In the genomic region with DNA sequence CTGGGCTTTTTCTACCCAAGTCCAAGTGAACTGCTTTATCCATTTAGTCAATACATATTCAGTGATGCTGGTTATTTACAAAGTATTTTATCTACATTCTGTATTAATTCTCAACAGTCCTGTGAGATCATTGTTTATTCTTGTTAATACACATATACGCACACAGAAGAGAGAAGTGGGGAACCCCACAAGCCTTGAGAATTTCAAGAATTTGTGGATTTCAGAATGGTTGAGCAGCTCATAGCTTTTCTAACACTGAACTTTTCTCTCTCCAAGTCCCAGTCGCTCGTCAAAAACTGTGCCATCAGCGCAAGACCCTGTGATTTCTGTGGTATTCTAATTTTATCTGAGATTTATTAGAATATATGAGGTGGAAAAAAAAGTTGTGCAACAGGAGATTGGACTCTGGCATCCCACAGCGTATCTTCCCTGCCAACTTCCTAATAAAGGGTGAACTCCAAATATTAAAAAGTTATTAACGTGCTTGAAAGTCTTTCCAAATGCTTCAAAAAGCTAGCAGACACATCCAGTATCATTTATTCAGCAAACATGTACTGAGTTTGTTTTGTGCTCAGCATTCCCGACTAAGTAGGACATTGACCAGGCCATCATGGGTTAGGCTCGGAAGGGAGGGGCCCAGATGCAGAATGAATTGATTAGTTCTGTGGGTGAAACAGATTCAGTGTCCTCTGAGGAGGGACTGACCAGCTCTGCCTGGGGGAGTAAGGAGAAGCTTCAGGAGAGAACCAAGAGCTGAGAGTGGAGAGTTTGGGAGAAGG, we compare ENCODE assay signal across 1 cellular context.
TF ChIP-seq lines count a peak whose summit lies in the region.

No MANE protein-coding gene starts in this region.

TF ChIP-seq in SK-N-SH, 30 proteins besides CTCF, POLR2A, EP300 and RAD21 (continued from another document):
- TF ChIP-seq MXI1 (IDR thresholded peaks at IDR 0.05; ENCODE audit: low read depth, low read length) (no peak), FOXM1 (IDR thresholded peaks at IDR 0.05; ENCODE audit: low read depth) (no peak), YY1 (IDR thresholded peaks at IDR 0.05; ENCODE audit: low read depth) (no peak), RCOR1 (IDR thresholded peaks at IDR 0.05; ENCODE audit: low read length) (no peak), JUND (IDR thresholded peaks at IDR 0.05) (no peak), POLR2AphosphoS5 (IDR thresholded peaks at IDR 0.05; ENCODE audit: low read depth, low read length) (no peak), RFX5 (IDR thresholded peaks at IDR 0.05; ENCODE audit: low read length) (no peak)
- TF ChIP-seq, protein P1, sequence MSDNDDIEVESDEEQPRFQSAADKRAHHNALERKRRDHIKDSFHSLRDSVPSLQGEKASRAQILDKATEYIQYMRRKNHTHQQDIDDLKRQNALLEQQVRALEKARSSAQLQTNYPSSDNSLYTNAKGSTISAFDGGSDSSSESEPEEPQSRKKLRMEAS (IDR thresholded peaks at IDR 0.05; ENCODE audit: low read depth), result no peak
TF ChIP-seq in SK-N-SH: peak in this region for 0.
